Comparison of ENCODE assay signal across 8 cellular contexts in genomic region chr20:49179368-49180277, GRCh38. TPM values are rescaled to one million over a fixed set of nuclear protein-coding genes. Genes with fewer than 3 reads are reported as not detected.
DNase-seq lines count a peak whose midpoint lies in the region; ATAC-seq and TF ChIP-seq lines count a peak whose summit lies in the region.

No MANE protein-coding gene starts in this region.

- no peak for TF ChIP-seq CTCF in fibroblast of mammary gland (conservative IDR thresholded peaks at IDR 0.05; ENCODE audit: control insufficient read depth, insufficient read depth, low read depth, low read length)

- peaks cover 0 to 13% (median 12%) of the 10 kb centered on the region in 5 donors for H3K4me1 ChIP-seq in subcutaneous abdominal adipose tissue (ENCODE audit: control insufficient read depth in 5 of 5, insufficient read depth in 5 of 5, low read length in 5 of 5)

- ATAC-seq in GM19397 (IDR thresholded peaks at IDR 0.05; ENCODE audit: unreplicated experiment) (no peak), sciatic nerve (no peak)

- peak overlapping the region in 1 of 5 donors; percentile 25 for H3K9ac ChIP-seq in subcutaneous abdominal adipose tissue (ENCODE audit: low read length in 5 of 5)

- intact Hi-C loops in sciatic nerve (cut with DNase I), result no loop called here

- H3K27me3 Mint-ChIP-seq in activated T-cell treated with anti-CD3 and anti-CD28 coated beads, Interleukin-2, amount 50 U/mL, for 24 hours, result no peaks in the 10 kb centered on the region
- H3K27me3 Mint-ChIP-seq in IgD-negative memory B cell, result no peaks in the 10 kb centered on the region

- H3K36me3 Mint-ChIP-seq in activated T-cell treated with anti-CD3 and anti-CD28 coated beads, Interleukin-2, amount 50 U/mL, for 24 hours (ENCODE audit: low read depth), result peaks cover 45% of the 10 kb centered on the region
- peaks cover 4% of the 10 kb centered on the region for H3K36me3 Mint-ChIP-seq in IgD-negative memory B cell

- peaks cover 66% of the 10 kb centered on the region for H3K4me1 Mint-ChIP-seq in activated T-cell treated with anti-CD3 and anti-CD28 coated beads, Interleukin-2, amount 50 U/mL, for 24 hours (ENCODE audit: low read depth)
- peaks cover 38 to 43% (median 41%) of the 10 kb centered on the region in 3 donors for H3K4me1 Mint-ChIP-seq in IgD-negative memory B cell

- H3K9me3 Mint-ChIP-seq in activated T-cell treated with anti-CD3 and anti-CD28 coated beads, Interleukin-2, amount 50 U/mL, for 24 hours, result no peaks in the 10 kb centered on the region
- no peaks in the 10 kb centered on the region for H3K9me3 Mint-ChIP-seq in IgD-negative memory B cell

- H3K4me3 ChIP-seq in fibroblast of mammary gland (ENCODE audit: control insufficient read depth, low read depth, low read length) (no peak overlapping the region), subcutaneous abdominal adipose tissue (ENCODE audit: low read depth in 1 of 5, low read length in 5 of 5) (no peak overlapping the region)

- no peak for DNase-seq in activated T-cell treated with anti-CD3 and anti-CD28 coated beads, Interleukin-2, amount 50 U/mL, for 24 hours
- DNase-seq in activated T-cell treated with anti-CD3 and anti-CD28 coated beads, Interleukin-2, amount 50 U/mL, for 48 hours, result no peak
- DNase-seq in fibroblast of mammary gland (ENCODE audit: low read depth) (peak; percentile 17), sciatic nerve (ENCODE audit: low spot score) (no peak), NCI-H1092 (lab: John Stamatoyannopoulos, UW) (no peak)

- H3K27me3 ChIP-seq in subcutaneous abdominal adipose tissue (ENCODE audit: control insufficient read depth in 5 of 5, insufficient read depth in 4 of 5, low read length in 5 of 5), result no peaks in the 10 kb centered on the region

- no peaks in the 10 kb centered on the region for H3K9me3 ChIP-seq in subcutaneous abdominal adipose tissue (ENCODE audit: control insufficient read depth in 5 of 5, low read length in 5 of 5)

- peak overlapping the region; percentile 10 for H3K27ac ChIP-seq in subcutaneous abdominal adipose tissue (ENCODE audit: low read depth, low read length)

- peaks cover 0 to 7% (median 5%) of the 10 kb centered on the region in 5 donors for H3K36me3 ChIP-seq in subcutaneous abdominal adipose tissue (ENCODE audit: control insufficient read depth in 5 of 5, insufficient read depth in 5 of 5, low read length in 5 of 5)

- peak overlapping the region; percentile 76 for H3K27ac Mint-ChIP-seq in activated T-cell treated with anti-CD3 and anti-CD28 coated beads, Interleukin-2, amount 50 U/mL, for 24 hours
- peak overlapping the region; percentile 11 to 68 (median 24) for H3K27ac Mint-ChIP-seq in IgD-negative memory B cell

- no peak overlapping the region for H3K4me3 Mint-ChIP-seq in activated T-cell treated with anti-CD3 and anti-CD28 coated beads, Interleukin-2, amount 50 U/mL, for 24 hours
- peak overlapping the region; percentile 6 to 53 (median 33) for H3K4me3 Mint-ChIP-seq in IgD-negative memory B cell

RNA-seq across cellular contexts. Expression of gene STAU1, which starts 8.5 kb away (rescaled TPM):
- polyA plus RNA-seq in IgD-negative memory B cell, result 32.4 TPM
- total RNA-seq in sciatic nerve, result 71.7 TPM

RNA-seq across cellular contexts. Expression of gene DDX27, which starts 39.6 kb away (rescaled TPM):
- polyA plus RNA-seq in IgD-negative memory B cell, result 62.8 TPM
- total RNA-seq in sciatic nerve, result 31.2 TPM
